In genomic region chr2:216114476-216115223, GRCh38 we compare ENCODE assay signal across 8 cellular contexts. TPM values are rescaled to one million over a fixed set of nuclear protein-coding genes. Genes with fewer than 3 reads are reported as not detected.
DNase-seq lines count a peak whose midpoint lies in the region; ATAC-seq and TF ChIP-seq lines count a peak whose summit lies in the region.

No MANE protein-coding gene starts in this region.

- H3K4me3 Mint-ChIP-seq in activated naive CD8-positive, alpha-beta T cell, result peak overlapping the region; percentile 96
- H3K4me3 Mint-ChIP-seq in glutamatergic neuron (ENCODE audit: unreplicated experiment), result peak overlapping the region; percentile 78

- H3K4me1 ChIP-seq in osteoblast (ENCODE audit: insufficient read depth, low read length), result peaks cover 32% of the 10 kb centered on the region
- peaks cover 13 to 39% of the 10 kb centered on the region in 2 donors for H3K4me1 ChIP-seq in thoracic aorta (ENCODE audit: control insufficient read depth in 1 of 2, low read depth in 2 of 2)

- peak overlapping the region; percentile 95 for H3K27ac Mint-ChIP-seq in activated naive CD8-positive, alpha-beta T cell
- H3K27ac Mint-ChIP-seq in glutamatergic neuron (ENCODE audit: unreplicated experiment), result peak overlapping the region; percentile 98

- no peaks in the 10 kb centered on the region for H3K27me3 ChIP-seq in GM06990 (replicated peaks; ENCODE audit: control insufficient read depth, insufficient read depth, low read length)
- no peaks in the 10 kb centered on the region for H3K27me3 ChIP-seq in osteoblast (ENCODE audit: insufficient read depth, low read length)
- H3K27me3 ChIP-seq in thoracic aorta (replicated peaks; ENCODE audit: insufficient read depth), result no peaks in the 10 kb centered on the region

- peaks cover 21% of the 10 kb centered on the region for H4K20me1 ChIP-seq in osteoblast (ENCODE audit: insufficient read depth, low read length)

- H3K9me3 Mint-ChIP-seq in activated naive CD8-positive, alpha-beta T cell (ENCODE audit: low read depth), result no peaks in the 10 kb centered on the region
- H3K9me3 Mint-ChIP-seq in glutamatergic neuron (ENCODE audit: unreplicated experiment), result peaks cover 17% of the 10 kb centered on the region

- H3K9me3 ChIP-seq in osteoblast (ENCODE audit: low read depth, low read length), result no peaks in the 10 kb centered on the region
- no peaks in the 10 kb centered on the region for H3K9me3 ChIP-seq in thoracic aorta

- H2AFZ ChIP-seq in osteoblast (ENCODE audit: low read length), result peak overlapping the region; percentile 81

- peak overlapping the region; percentile 84 for H3K4me2 ChIP-seq in osteoblast (ENCODE audit: insufficient read depth, low read length)

- peak; percentile 82 for TF ChIP-seq CTCF in GM06990 (IDR thresholded peaks at IDR 0.05; ENCODE audit: insufficient read depth, low read length, poor library complexity, severe bottlenecking)
- TF ChIP-seq CTCF in HFF-Myc (IDR thresholded peaks at IDR 0.05; ENCODE audit: low read depth, low read length, missing control alignments), result peak; percentile 84
- peak; percentile 94 for TF ChIP-seq CTCF in glutamatergic neuron (IDR thresholded peaks at IDR 0.05; ENCODE audit: partially characterized antibody, unreplicated experiment)
- peak; percentile 99 for TF ChIP-seq CTCF in osteoblast (IDR thresholded peaks at IDR 0.05; ENCODE audit: extremely low read depth, low read depth, low read length)
- peak; percentile 78 for TF ChIP-seq CTCF in thoracic aorta (IDR thresholded peaks at IDR 0.05)

- ATAC-seq in SK-N-SH treated with all-trans-retinoic acid at 6 μM for 48 hours, result peak; percentile 86
- peak; percentile 99 for ATAC-seq in thoracic aorta (ENCODE audit: insufficient number of reproducible peaks, low FRiP score, low read depth)

- H3K36me3 Mint-ChIP-seq in activated naive CD8-positive, alpha-beta T cell, result peaks cover 33% of the 10 kb centered on the region
- no peaks in the 10 kb centered on the region for H3K36me3 Mint-ChIP-seq in glutamatergic neuron (ENCODE audit: unreplicated experiment)

- peak overlapping the region; percentile 55 for H3K4me3 ChIP-seq in GM06990 (replicated peaks; ENCODE audit: low read depth, low read length)
- peak overlapping the region; percentile 50 for H3K4me3 ChIP-seq in HFF-Myc (replicated peaks; ENCODE audit: low read depth, low read length)
- H3K4me3 ChIP-seq in osteoblast (ENCODE audit: insufficient read depth, low read length), result peak overlapping the region; percentile 71
- H3K4me3 ChIP-seq in thoracic aorta, result peak overlapping the region; percentile 82

- peaks cover 94% of the 10 kb centered on the region for H3K4me1 Mint-ChIP-seq in activated naive CD8-positive, alpha-beta T cell (ENCODE audit: low read depth)
- H3K4me1 Mint-ChIP-seq in glutamatergic neuron (ENCODE audit: low read depth, unreplicated experiment), result peaks cover 71% of the 10 kb centered on the region

- H3K36me3 ChIP-seq in GM06990 (ENCODE audit: control insufficient read depth, insufficient read depth, low read length) (peaks cover 24% of the 10 kb centered on the region), osteoblast (ENCODE audit: insufficient read depth, low read length) (peaks cover 78% of the 10 kb centered on the region), thoracic aorta (peaks cover 20% of the 10 kb centered on the region)

- no peaks in the 10 kb centered on the region for H3K27me3 Mint-ChIP-seq in activated naive CD8-positive, alpha-beta T cell
- H3K27me3 Mint-ChIP-seq in glutamatergic neuron (ENCODE audit: unreplicated experiment), result peaks cover 14% of the 10 kb centered on the region

- DNase-seq in GM06990 (ENCODE audit: extremely low read depth, insufficient read length) (peak; percentile 83), HFF-Myc (ENCODE audit: extremely low read depth, low read depth) (peak; percentile 99), NCI-H1092 (lab: John Stamatoyannopoulos, UW) (peak; percentile 98), glutamatergic neuron (peak; percentile 97), osteoblast (ENCODE audit: insufficient read length, low spot score, missing footprints) (peak; percentile 93), thoracic aorta (ENCODE audit: low spot score) (peak; percentile 99)

- H3K27ac ChIP-seq in osteoblast (ENCODE audit: low read depth, low read length), result peak overlapping the region; percentile 82
- peak overlapping the region; percentile 72 to 73 for H3K27ac ChIP-seq in thoracic aorta

- H3K79me2 ChIP-seq in osteoblast (ENCODE audit: insufficient read depth, low read length), result peaks cover 88% of the 10 kb centered on the region

TF ChIP-seq in SK-N-SH treated with all-trans-retinoic acid at 6 μM for 48 hours, 23 proteins besides CTCF, POLR2A, EP300 and RAD21 (continues in another document):
- TF ChIP-seq CSDC2 (CRISPR knock-in tag; IDR thresholded peaks at IDR 0.05) (no peak), POU6F1 (CRISPR knock-in tag; IDR thresholded peaks at IDR 0.05; ENCODE audit: borderline replicate concordance, low read depth) (no peak), ZFP3 (CRISPR knock-in tag; IDR thresholded peaks at IDR 0.05) (no peak), ZNF70 (CRISPR knock-in tag; IDR thresholded peaks at IDR 0.05) (no peak), ZC3H10 (CRISPR knock-in tag; IDR thresholded peaks at IDR 0.05) (peak; percentile 44; the same call in 1 of the 2 replicates), ZNF565 (CRISPR knock-in tag; conservative IDR thresholded peaks at IDR 0.05; ENCODE audit: low read depth) (0 out of 2 replicates have a peak, but pooled peaks have one; percentile 4), TOX (CRISPR knock-in tag; IDR thresholded peaks at IDR 0.05; ENCODE audit: borderline replicate concordance) (no peak), CSRNP3 (CRISPR knock-in tag; IDR thresholded peaks at IDR 0.05) (0 out of 2 replicates have a peak, but pooled peaks have one; percentile 18), ZNF8 (CRISPR knock-in tag; IDR thresholded peaks at IDR 0.05) (no peak), PPARA (CRISPR knock-in tag; IDR thresholded peaks at IDR 0.05; ENCODE audit: borderline replicate concordance) (no peak), ARNTL (CRISPR knock-in tag; IDR thresholded peaks at IDR 0.05; ENCODE audit: borderline replicate concordance, low read depth) (no peak), GLIS3 (CRISPR knock-in tag; IDR thresholded peaks at IDR 0.05) (no peak; the same call in 1 of the 2 replicates), TCF4 (CRISPR knock-in tag; IDR thresholded peaks at IDR 0.05; ENCODE audit: borderline replicate concordance) (no peak), ISL1 (CRISPR knock-in tag; IDR thresholded peaks at IDR 0.05) (no peak), PATZ1 (CRISPR knock-in tag; IDR thresholded peaks at IDR 0.05; ENCODE audit: borderline replicate concordance) (no peak)

RNA-seq across cellular contexts. Expression of gene XRCC5, which starts 5.5 kb away (rescaled TPM):
- total RNA-seq in glutamatergic neuron (ENCODE audit: unreplicated experiment) (254 TPM), osteoblast (203 and 204 TPM in 2 replicates), thoracic aorta (100 to 1,000 TPM; 137 to 152 TPM)

RNA-seq across cellular contexts. Expression of gene TMEM169, which starts 32.9 kb away (rescaled TPM):
- total RNA-seq in glutamatergic neuron (ENCODE audit: unreplicated experiment), result 166 TPM
- 0.36 and 0.88 TPM in 2 replicates for total RNA-seq in osteoblast
- total RNA-seq in thoracic aorta, result not detected

RNA-seq across cellular contexts. Expression of gene PECR, which starts 33.0 kb away (rescaled TPM):
- total RNA-seq in glutamatergic neuron (ENCODE audit: unreplicated experiment), result 33.0 TPM
- total RNA-seq in osteoblast, result 9.7 and 10.1 TPM in 2 replicates
- total RNA-seq in thoracic aorta, result 1 to 10 TPM; 2.8 to 7.3 TPM

Comparison
In these comparisons a context has a peak if more than half of its experiments do, and no peak if none do; other contexts are left out.
1. Peak in every context shown above with its lines: DNase-seq, ATAC-seq, H3K4me3 ChIP-seq and H3K27ac ChIP-seq.
2. RNA of gene TMEM169, which starts 32.9 kb away (total RNA-seq): 166 TPM in glutamatergic neuron (single experiment); 0.36 to 0.88 TPM in osteoblast and not detected in thoracic aorta; every median in the first group is over 10 times any median in the second.